ENCODE assay signal across 14 cellular contexts in genomic region chr5:175748650-175749049, GRCh38.
DNase-seq lines count a peak whose midpoint lies in the region; ATAC-seq and TF ChIP-seq lines count a peak whose summit lies in the region.
"Had no signal": no experiment of that assay in that cellular context is flagged by ENCODE, and none has a peak within 500 bp of the region (broad histone marks: within the 10 kb centered on the region; RNA-seq: fewer than 3 reads in every experiment).

No MANE protein-coding gene starts in this region.

- H3F3A ChIP-seq in smooth muscle cell (ENCODE audit: low read depth): no peaks in the 10 kb centered on the region

- H3K36me3 ChIP-seq in H7 (replicated peaks; ENCODE audit: control insufficient read depth, insufficient read depth, low read length) (no peaks in the 10 kb centered on the region), smooth muscle cell (ENCODE audit: low read depth) (no peaks in the 10 kb centered on the region)
- H3K36me3 ChIP-seq: HAP-1 had no signal

- H3K9me3 ChIP-seq in smooth muscle cell (replicated peaks; ENCODE audit: low read depth): no peaks in the 10 kb centered on the region
- H3K9me3 ChIP-seq: HAP-1 had no signal

- H4K20me1 ChIP-seq in smooth muscle cell (ENCODE audit: low read depth): no peaks in the 10 kb centered on the region

- ATAC-seq in GM18867 (IDR thresholded peaks at IDR 0.05; ENCODE audit: unreplicated experiment): no peak

- no peak overlapping the region for H3K27ac ChIP-seq in smooth muscle cell (ENCODE audit: low read depth)
- H3K27ac ChIP-seq: C4-2B had no signal

- DNase-seq in H7 (peak; percentile 2), cerebellum (ENCODE audit: low spot score) (peak; percentile 55), islet precursor cell (peak; percentile 31), ureter (ENCODE audit: low spot score) (peak; percentile 14), smooth muscle cell (lab: John Stamatoyannopoulos, UW; ENCODE audit: unreplicated experiment) (no peak), T-helper 1 cell (no peak)
- DNase-seq: ACHN; CD4-positive, alpha-beta T cell; DMS153; DMS79; GF-D8 had no signal

- 81% methylated on average over 3 of the region's 3 CpGs for WGBS in smooth muscle cell (ENCODE audit: low lambda C conversion rate)

- no peaks in the 10 kb centered on the region for H3K4me1 ChIP-seq in smooth muscle cell (ENCODE audit: low read depth)
- H3K4me1 ChIP-seq: HAP-1 had no signal

- H3K27me3 ChIP-seq in H7 (ENCODE audit: control insufficient read depth, insufficient read depth, low read length): no peaks in the 10 kb centered on the region
- peaks cover 7% of the 10 kb centered on the region for H3K27me3 ChIP-seq in smooth muscle cell (ENCODE audit: low read depth)

- no peaks in the 10 kb centered on the region for H3K79me2 ChIP-seq in smooth muscle cell (ENCODE audit: low read depth)

- H3K4me3 ChIP-seq in H7 (ENCODE audit: insufficient read depth, low read depth, low read length) (no peak overlapping the region), smooth muscle cell (no peak overlapping the region)
- H3K4me3 ChIP-seq: HAP-1 had no signal

- no peak overlapping the region for H3K9ac ChIP-seq in smooth muscle cell (ENCODE audit: low read depth)

- no peak for TF ChIP-seq CTCF in smooth muscle cell (IDR thresholded peaks at IDR 0.05; ENCODE audit: borderline replicate concordance, insufficient read depth, poor library complexity, severe bottlenecking)

- no peak overlapping the region for H2AFZ ChIP-seq in smooth muscle cell (ENCODE audit: low read depth)

- no peak overlapping the region for H3K4me2 ChIP-seq in smooth muscle cell

Comparison
In these comparisons a context has a peak if more than half of its experiments do, and no peak if none do; other contexts are left out.
1. DNase-seq: peak in H7 (single experiment), cerebellum (single experiment), islet precursor cell (single experiment) and ureter (single experiment); none in smooth muscle cell (single experiment) and T-helper 1 cell (0 of 5).